In genomic region chr7:118590107-118590506, GRCh38 we compare ENCODE assay signal across 10 cellular contexts.
DNase-seq lines count a peak whose midpoint lies in the region; ATAC-seq and TF ChIP-seq lines count a peak whose summit lies in the region.
"Had no signal": no experiment of that assay in that cellular context is flagged by ENCODE, and none has a peak within 500 bp of the region (broad histone marks: within the 10 kb centered on the region; RNA-seq: fewer than 3 reads in every experiment).

No MANE protein-coding gene starts in this region.

- H2BK12ac ChIP-seq in H9 (ENCODE audit: insufficient read length, low read depth, low read length), result no peak overlapping the region

- H3K4me3 Mint-ChIP-seq in H9, result no peak overlapping the region
- H3K4me3 Mint-ChIP-seq: IgD-negative memory B cell had no signal

- H3K4ac ChIP-seq in H9 (ENCODE audit: low read depth, low read length), result no peak overlapping the region

- no peaks in the 10 kb centered on the region for H3K79me2 ChIP-seq in H9 (ENCODE audit: insufficient read depth, low read length)
- H3K79me2 ChIP-seq in hepatocyte, result no peaks in the 10 kb centered on the region

- no peak overlapping the region for H3K9ac ChIP-seq in H9 (ENCODE audit: extremely low read depth, insufficient read length, low read length)

- H2BK5ac ChIP-seq in H9 (ENCODE audit: insufficient read length, low read length), result no peak overlapping the region

- no peaks in the 10 kb centered on the region for H3K36me3 ChIP-seq in hepatocyte (replicated peaks; ENCODE audit: insufficient read depth, low read depth)

- no peak overlapping the region for H3K14ac ChIP-seq in H9 (ENCODE audit: insufficient read depth, low read length)

- H3K4me1 Mint-ChIP-seq in H9, result peaks cover 0 to 4% of the 10 kb centered on the region in 2 experiments; a peak in 2 of 4 replicates
- H3K4me1 Mint-ChIP-seq: IgD-negative memory B cell had no signal

- no peaks in the 10 kb centered on the region for H3K27me3 Mint-ChIP-seq in H9 (ENCODE audit: low read depth)
- H3K27me3 Mint-ChIP-seq: IgD-negative memory B cell had no signal

- H3K27me3 ChIP-seq in H9 (ENCODE audit: insufficient read depth, low read length) (no peaks in the 10 kb centered on the region), hepatocyte (no peaks in the 10 kb centered on the region)

- no peaks in the 10 kb centered on the region for H3K9me2 ChIP-seq in hepatocyte (replicated peaks; ENCODE audit: insufficient read depth)

- H3K4me1 ChIP-seq in H9 (ENCODE audit: insufficient read depth, low read length) (no peaks in the 10 kb centered on the region), hepatocyte (ENCODE audit: insufficient read depth) (no peaks in the 10 kb centered on the region)
- H3K4me1 ChIP-seq: psoas muscle had no signal

- peaks cover 13 to 27% of the 10 kb centered on the region in 2 experiments for H3K9me3 Mint-ChIP-seq in H9

- no peak overlapping the region for H3T11ph ChIP-seq in H9 (ENCODE audit: low read length)

- no peak overlapping the region for H2BK15ac ChIP-seq in H9 (ENCODE audit: low read depth, low read length)

- H4K8ac ChIP-seq in H9 (replicated peaks; ENCODE audit: insufficient read length, low read depth, low read length), result no peak overlapping the region

- peaks cover 8 to 21% (median 18%) of the 10 kb centered on the region in 3 experiments for H3K36me3 Mint-ChIP-seq in H9 (ENCODE audit: insufficient read depth in 1 of 3, low read depth in 3 of 3)
- H3K36me3 Mint-ChIP-seq: IgD-negative memory B cell had no signal

- H3K56ac ChIP-seq in H9 (ENCODE audit: insufficient read length, low read depth, low read length), result no peak overlapping the region

- no peak overlapping the region for H3K23ac ChIP-seq in H9 (ENCODE audit: insufficient read length, low read depth, low read length)

- H3K27ac Mint-ChIP-seq in H9, result no peak overlapping the region
- H3K27ac Mint-ChIP-seq: IgD-negative memory B cell had no signal

- no peak overlapping the region for H3K4me3 ChIP-seq in hepatocyte
- no peak overlapping the region for H3K4me3 ChIP-seq in coronary artery
- H3K4me3 ChIP-seq: psoas muscle had no signal

- ATAC-seq in GM18502 (IDR thresholded peaks at IDR 0.05; ENCODE audit: poor library complexity, unreplicated experiment) (peak; percentile 94), GM21381 (IDR thresholded peaks at IDR 0.05; ENCODE audit: unreplicated experiment) (no peak)
- ATAC-seq: psoas muscle had no signal

- no CpG with 5 or more reads among the region's 2 CpGs for WGBS in H9 (ENCODE audit: extremely low coverage, insufficient read length, low lambda C conversion rate)
- WGBS in hepatocyte (ENCODE audit: low lambda C conversion rate, missing lambda C conversion rate), result 72% methylated on average over 2 of the region's 2 CpGs

- TF ChIP-seq CTCF in H9 (conservative IDR thresholded peaks at IDR 0.05) (peak; percentile 67), hepatocyte (IDR thresholded peaks at IDR 0.05; ENCODE audit: poor library complexity) (peak; percentile 34), coronary artery (IDR thresholded peaks at IDR 0.05) (no peak)

- H4K91ac ChIP-seq in H9 (ENCODE audit: insufficient read length, low read depth, low read length), result no peak overlapping the region

- H2AFZ ChIP-seq in H9 (ENCODE audit: low read length), result no peak overlapping the region
- no peak overlapping the region for H2AFZ ChIP-seq in hepatocyte

- H2AK5ac ChIP-seq in H9 (ENCODE audit: insufficient read length, low read length), result no peak overlapping the region

- no peak overlapping the region for H4K5ac ChIP-seq in H9 (ENCODE audit: insufficient read length, low read depth, low read length)

- no peak overlapping the region for H3K27ac ChIP-seq in H9 (ENCODE audit: insufficient read length, low read depth, low read length)
- no peak overlapping the region for H3K27ac ChIP-seq in hepatocyte
- no peak overlapping the region for H3K27ac ChIP-seq in coronary artery
- H3K27ac ChIP-seq: psoas muscle had no signal

- no peak overlapping the region for H2BK20ac ChIP-seq in H9 (ENCODE audit: low read depth, low read length, poor library complexity, severe bottlenecking)

- H3K18ac ChIP-seq in H9 (ENCODE audit: insufficient read length, low read depth, low read length), result no peak overlapping the region

- no peak overlapping the region for H2BK120ac ChIP-seq in H9 (ENCODE audit: low read depth, low read length, poor library complexity, severe bottlenecking)

- no peak overlapping the region for H3K4me2 ChIP-seq in H9 (ENCODE audit: insufficient read depth, insufficient read length, low read length)
- no peak overlapping the region for H3K4me2 ChIP-seq in hepatocyte

- H3K9me3 ChIP-seq in H9 (ENCODE audit: control insufficient read depth, low read depth, low read length) (peaks cover 3% of the 10 kb centered on the region), hepatocyte (ENCODE audit: low read depth) (no peaks in the 10 kb centered on the region)

- no peaks in the 10 kb centered on the region for H4K20me1 ChIP-seq in H9 (ENCODE audit: control insufficient read depth, insufficient read depth, insufficient read length)
- H4K20me1 ChIP-seq in hepatocyte (ENCODE audit: insufficient read depth, poor library complexity, severe bottlenecking), result no peaks in the 10 kb centered on the region

- DNase-seq in H9 (peak; percentile 43), NCI-H1092 (lab: John Stamatoyannopoulos, UW) (peak; percentile 28), hepatocyte (ENCODE audit: low spot score) (peak; percentile 29), nucleus accumbens (lab: John Stamatoyannopoulos, UW) (no peak), coronary artery (ENCODE audit: low spot score) (no peak)
- DNase-seq in activated CD8-positive, alpha-beta memory T cell treated with anti-CD3 and anti-CD28 coated beads, Interleukin-2, amount 50 U/mL, for 48 hours, result no peak
- DNase-seq: psoas muscle had no signal

- no peaks in the 10 kb centered on the region for H3K79me1 ChIP-seq in H9 (ENCODE audit: insufficient read depth, low read depth, low read length, poor library complexity, severe bottlenecking)

- no peaks in the 10 kb centered on the region for H3K23me2 ChIP-seq in H9 (ENCODE audit: insufficient read length, low read depth, low read length, poor library complexity, severe bottlenecking)

Comparison
In these comparisons a context has a peak if more than half of its experiments do, and no peak if none do; other contexts are left out.
1. DNase-seq: peak in H9 (single experiment), NCI-H1092 (single experiment) and hepatocyte (single experiment); none in nucleus accumbens (0 of 56), coronary artery (single experiment) and activated CD8-positive, alpha-beta memory T cell treated with anti-CD3 and anti-CD28 coated beads, Interleukin-2, amount 50 U/mL, for 48 hours (single experiment).